ENCODE assay signal across 9 cellular contexts in the genomic region with DNA sequence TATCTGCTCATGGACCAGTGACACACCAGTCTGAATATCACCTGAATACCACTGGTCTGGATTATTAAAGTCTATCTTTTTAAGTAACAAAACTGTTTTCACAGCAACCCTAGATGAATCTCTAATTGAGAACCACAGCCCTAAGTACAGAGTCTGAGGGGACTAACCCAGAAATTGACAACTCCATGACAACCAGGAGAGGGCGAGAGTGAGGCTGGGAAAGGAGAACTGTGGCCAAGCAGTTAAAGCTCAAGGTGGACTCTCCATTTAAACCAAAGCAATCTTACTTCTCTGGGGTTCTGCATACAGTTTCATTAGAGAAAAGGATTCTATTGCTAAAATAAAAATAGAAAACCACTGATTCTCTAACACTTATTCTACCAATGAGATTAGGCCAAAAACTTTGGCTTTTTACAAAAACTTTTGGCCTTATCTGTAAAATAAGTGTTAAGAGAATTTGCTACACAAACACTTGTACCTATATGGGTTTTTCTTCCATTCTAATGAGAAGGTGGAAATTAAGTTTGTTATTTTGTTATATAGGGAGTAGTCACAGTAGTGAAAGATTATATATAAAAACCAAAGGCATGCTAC. TPM values are rescaled to one million over a fixed set of nuclear protein-coding genes. Genes with fewer than 3 reads are reported as not detected.
DNase-seq lines count a peak whose midpoint lies in the region; ATAC-seq, FAIRE-seq and TF ChIP-seq lines count a peak whose summit lies in the region.
"Had no signal": no experiment of that assay in that cellular context is flagged by ENCODE, and none has a peak within 500 bp of the region (broad histone marks: within the 10 kb centered on the region; RNA-seq: fewer than 3 reads in every experiment).

No MANE protein-coding gene starts in this region.

- H3K4me3 ChIP-seq in tibial artery, result no peak overlapping the region

- H3K9me3 ChIP-seq in tibial artery, result no peaks in the 10 kb centered on the region

- H3K4me3 Mint-ChIP-seq in effector memory CD8-positive, alpha-beta T cell, result peak overlapping the region in 1 of 2 donors; percentile 70
- no peak overlapping the region for H3K4me3 Mint-ChIP-seq in naive B cell
- H3K4me3 Mint-ChIP-seq: IgD-negative memory B cell had no signal

- H3K36me3 Mint-ChIP-seq in effector memory CD8-positive, alpha-beta T cell (ENCODE audit: insufficient read depth), result no peaks in the 10 kb centered on the region
- no peaks in the 10 kb centered on the region for H3K36me3 Mint-ChIP-seq in naive B cell
- H3K36me3 Mint-ChIP-seq: IgD-negative memory B cell had no signal

- no peaks in the 10 kb centered on the region for H3K36me3 ChIP-seq in tibial artery

- no peaks in the 10 kb centered on the region for H3K27me3 Mint-ChIP-seq in effector memory CD8-positive, alpha-beta T cell
- no peaks in the 10 kb centered on the region for H3K27me3 Mint-ChIP-seq in naive B cell
- H3K27me3 Mint-ChIP-seq: IgD-negative memory B cell had no signal

- H3K4me1 ChIP-seq in tibial artery, result no peaks in the 10 kb centered on the region

- intact Hi-C loops in tibial artery (cut with DNase I; ENCODE audit: low total_unique reads), result no loop called here

- H3K27ac ChIP-seq in tibial artery, result no peak overlapping the region

- TF ChIP-seq POLR2A in GM12892 (IDR thresholded peaks at IDR 0.05; ENCODE audit: low read depth, low read length), result no peak

- no peaks in the 10 kb centered on the region for H3K9me3 Mint-ChIP-seq in effector memory CD8-positive, alpha-beta T cell
- no peaks in the 10 kb centered on the region for H3K9me3 Mint-ChIP-seq in naive B cell
- H3K9me3 Mint-ChIP-seq: IgD-negative memory B cell had no signal

- peak; percentile 67 for FAIRE-seq in GM12892 (lab: Jason Lieb, UNC)

- peak overlapping the region in 1 of 2 donors; percentile 53 for H3K27ac Mint-ChIP-seq in effector memory CD8-positive, alpha-beta T cell
- H3K27ac Mint-ChIP-seq in naive B cell, result no peak overlapping the region

- H3K27me3 ChIP-seq in tibial artery, result no peaks in the 10 kb centered on the region

- peak; percentile 87 for ATAC-seq in HG02759 (IDR thresholded peaks at IDR 0.05; ENCODE audit: unreplicated experiment)
- ATAC-seq in effector memory CD8-positive, alpha-beta T cell (replicated peaks), result peak; percentile 93
- peak; percentile 84 to 88 for ATAC-seq in naive B cell (ENCODE audit: low read depth in 2 of 2)

- in situ Hi-C loops in ACHN (cut with HindIII; ENCODE audit: low pct_ligation_motif_present, low pct_unique_long_range_greater_than_20kb, low sequenced_read_pairs), result no loop called here

- TF ChIP-seq CTCF in tibial artery (IDR thresholded peaks at IDR 0.05), result peak; percentile 41 to 43

- peaks cover 6 to 21% of the 10 kb centered on the region in 2 donors for H3K4me1 Mint-ChIP-seq in effector memory CD8-positive, alpha-beta T cell (ENCODE audit: low read depth in 2 of 2)
- peaks cover 13 to 27% (median 19%) of the 10 kb centered on the region in 3 donors for H3K4me1 Mint-ChIP-seq in naive B cell

- DNase-seq in ACHN (peak; percentile 65), GM12892 (ENCODE audit: insufficient read length) (no peak), NCI-H1105 (lab: John Stamatoyannopoulos, UW) (peak; percentile 16), naive B cell (peak; percentile 33), tibial artery (peak in 1 of 2 donors; percentile 51)
- peak; percentile 44 for DNase-seq in activated CD4-positive, CD25-positive, alpha-beta regulatory T cell treated with anti-CD3 and anti-CD28 coated beads, Interleukin-2, amount 50 U/mL, for 16 hours (ENCODE audit: low read depth, low spot score)
- DNase-seq in effector memory CD8-positive, alpha-beta T cell, result peak; percentile 49 to 63 (median 49)

RNA-seq across cellular contexts. Expression of a gene that starts 11.4 kb away (rescaled TPM):
- polyA plus RNA-seq in GM12892 (2012; ENCODE audit: missing spikeins), result 0.28 TPM
- under 1 TPM in 1 of 6 donors, not detected in 5; 0.35 TPM for polyA plus RNA-seq in naive B cell (ENCODE audit: low read depth in 6 of 6)
- polyA plus RNA-seq: IgD-negative memory B cell had no signal
